ENCODE assay signal across 18 cellular contexts in the genomic region with DNA sequence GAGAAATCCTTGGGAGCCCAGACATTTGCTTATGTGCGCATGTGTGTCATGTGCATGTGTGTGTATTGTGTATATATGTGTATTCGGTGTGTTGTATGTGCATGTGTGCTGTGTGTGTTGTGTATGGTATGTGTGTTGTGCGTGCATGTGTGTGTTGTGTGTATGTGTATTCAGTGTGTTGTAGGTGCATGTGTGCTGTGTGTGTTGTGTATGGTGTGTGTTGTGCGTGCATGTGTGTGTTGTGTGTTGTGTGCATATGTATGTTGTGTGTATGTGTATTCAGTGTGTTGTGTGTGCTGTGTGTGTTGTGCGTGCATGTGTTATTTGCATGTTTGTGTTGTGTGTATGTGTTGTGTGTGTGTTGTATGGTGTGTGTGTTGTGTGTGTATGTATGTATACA.
DNase-seq lines count a peak whose midpoint lies in the region; ATAC-seq, FAIRE-seq and TF ChIP-seq lines count a peak whose summit lies in the region.
"Had no signal": no experiment of that assay in that cellular context is flagged by ENCODE, and none has a peak within 500 bp of the region (broad histone marks: within the 10 kb centered on the region; RNA-seq: fewer than 3 reads in every experiment).

No MANE protein-coding gene starts in this region.

- peak overlapping the region in 2 of 3 donors; percentile 11 to 45 for H3K27ac Mint-ChIP-seq in CD4-positive, CD25-positive, alpha-beta regulatory T cell
- H3K27ac Mint-ChIP-seq in chondrocyte (ENCODE audit: unreplicated experiment) = peak overlapping the region; percentile 58
- H3K27ac Mint-ChIP-seq in activated naive CD8-positive, alpha-beta T cell treated with anti-CD3 and anti-CD28 coated beads, Interleukin-2, amount 50 U/mL, for 24 hours = no peak overlapping the region

- peak; percentile 99 for FAIRE-seq in HTR-8/SVneo (lab: Jason Lieb, UNC)
- FAIRE-seq: A549 had no signal

- no peak for DNase-seq in CD4-positive, CD25-positive, alpha-beta regulatory T cell
- DNase-seq in HTR-8/SVneo (ENCODE audit: insufficient read length, low spot score) (no peak), chondrocyte (ENCODE audit: low spot score) (no peak), neuronal stem cell (ENCODE audit: low spot score) (no peak), SW480 (ENCODE audit: low spot score) (no peak)
- DNase-seq in activated naive CD8-positive, alpha-beta T cell treated with anti-CD3 and anti-CD28 coated beads, Interleukin-2, amount 50 U/mL, for 24 hours = no peak
- DNase-seq: DMS79 treated with DMSO at 0.1 percent for 48 hours, GM23248, HCEC 1CT, NCI-H1417, NCI-H187 treated with DMSO at 0.1 percent for 48 hours, NCI-H226, NCI-H524, SJCRH30 had no signal

- no peaks in the 10 kb centered on the region for H3K36me3 ChIP-seq in CD4-positive, CD25-positive, alpha-beta regulatory T cell (ENCODE audit: control insufficient read depth, insufficient read depth, low read length)
- H3K36me3 ChIP-seq in neuronal stem cell (replicated peaks in 1 of 2; ENCODE audit: control insufficient read depth in 2 of 2, insufficient read depth in 2 of 2, low read length in 2 of 2) = no peaks in the 10 kb centered on the region
- H3K36me3 ChIP-seq: SJCRH30 had no signal

- no peak overlapping the region for H3K27ac ChIP-seq in CD4-positive, CD25-positive, alpha-beta regulatory T cell (ENCODE audit: insufficient read depth, low read length, poor library complexity, severe bottlenecking)
- no peak overlapping the region for H3K27ac ChIP-seq in neuronal stem cell (replicated peaks; ENCODE audit: low read length)
- H3K27ac ChIP-seq: A549, GM23248, SJCRH30 had no signal

- no peaks in the 10 kb centered on the region for H3K27me3 ChIP-seq in CD4-positive, CD25-positive, alpha-beta regulatory T cell (ENCODE audit: control insufficient read depth, insufficient read depth, low read length)
- no peaks in the 10 kb centered on the region for H3K27me3 ChIP-seq in neuronal stem cell (ENCODE audit: control insufficient read depth in 3 of 3, insufficient read depth in 3 of 3, low read depth in 1 of 3, low read length in 3 of 3)
- H3K27me3 ChIP-seq: SJCRH30 had no signal

- no peak for TF ChIP-seq CTCF in chondrocyte (IDR thresholded peaks at IDR 0.05)

- H2BK120ac ChIP-seq in neuronal stem cell (ENCODE audit: low read depth, low read length) = no peak overlapping the region

- no CpG with 5 or more reads among the region's 5 CpGs for WGBS in neuronal stem cell (ENCODE audit: extremely low coverage in 2 of 2, insufficient read length in 2 of 2, insufficient replicate concordance in 1 of 2), 2 donors

- H3K4me1 Mint-ChIP-seq in CD4-positive, CD25-positive, alpha-beta regulatory T cell = peaks cover 0 to 36% (median 1%) of the 10 kb centered on the region in 4 donors
- H3K4me1 Mint-ChIP-seq in chondrocyte (ENCODE audit: low read depth) = peaks cover 95% of the 10 kb centered on the region
- H3K4me1 Mint-ChIP-seq in activated naive CD8-positive, alpha-beta T cell treated with anti-CD3 and anti-CD28 coated beads, Interleukin-2, amount 50 U/mL, for 24 hours = no peaks in the 10 kb centered on the region

- no peak overlapping the region for H4K91ac ChIP-seq in neuronal stem cell (ENCODE audit: low read depth, low read length, poor library complexity)

- H4K8ac ChIP-seq in neuronal stem cell (ENCODE audit: low read depth, low read length) = no peak overlapping the region

- H3K79me1 ChIP-seq in neuronal stem cell (ENCODE audit: low read depth, low read length) = no peaks in the 10 kb centered on the region

- H3K4me3 Mint-ChIP-seq in CD4-positive, CD25-positive, alpha-beta regulatory T cell = no peak overlapping the region
- no peak overlapping the region for H3K4me3 Mint-ChIP-seq in chondrocyte (ENCODE audit: unreplicated experiment)
- no peak overlapping the region for H3K4me3 Mint-ChIP-seq in activated naive CD8-positive, alpha-beta T cell treated with anti-CD3 and anti-CD28 coated beads, Interleukin-2, amount 50 U/mL, for 24 hours

- peaks cover 4% of the 10 kb centered on the region for H3K27me3 Mint-ChIP-seq in CD4-positive, CD25-positive, alpha-beta regulatory T cell
- no peaks in the 10 kb centered on the region for H3K27me3 Mint-ChIP-seq in chondrocyte (ENCODE audit: low read depth)
- peaks cover 2% of the 10 kb centered on the region for H3K27me3 Mint-ChIP-seq in activated naive CD8-positive, alpha-beta T cell treated with anti-CD3 and anti-CD28 coated beads, Interleukin-2, amount 50 U/mL, for 24 hours

- peak overlapping the region; percentile 0 for H3K14ac ChIP-seq in neuronal stem cell (ENCODE audit: low read length)

- H3K23ac ChIP-seq in neuronal stem cell (ENCODE audit: low read depth, low read length, poor library complexity) = no peak overlapping the region

- H3K4me1 ChIP-seq in CD4-positive, CD25-positive, alpha-beta regulatory T cell (ENCODE audit: control insufficient read depth, insufficient read depth, low read length, poor library complexity, severe bottlenecking) = no peaks in the 10 kb centered on the region
- H3K4me1 ChIP-seq in neuronal stem cell (ENCODE audit: control insufficient read depth in 2 of 2, insufficient read depth in 1 of 2, low read depth in 1 of 2, low read length in 2 of 2) = peaks cover 15% of the 10 kb centered on the region in 2 donors
- H3K4me1 ChIP-seq: A549 had no signal

- H2BK15ac ChIP-seq in neuronal stem cell (ENCODE audit: low read length) = no peak overlapping the region

- no peak overlapping the region for H2AFZ ChIP-seq in neuronal stem cell (ENCODE audit: low read length)
- H2AFZ ChIP-seq: GM23248 had no signal

- H3K36me3 Mint-ChIP-seq in CD4-positive, CD25-positive, alpha-beta regulatory T cell = no peaks in the 10 kb centered on the region
- H3K36me3 Mint-ChIP-seq in chondrocyte (ENCODE audit: low read depth) = no peaks in the 10 kb centered on the region
- no peaks in the 10 kb centered on the region for H3K36me3 Mint-ChIP-seq in activated naive CD8-positive, alpha-beta T cell treated with anti-CD3 and anti-CD28 coated beads, Interleukin-2, amount 50 U/mL, for 24 hours (ENCODE audit: low read depth)

- H3K9me3 ChIP-seq in CD4-positive, CD25-positive, alpha-beta regulatory T cell (ENCODE audit: control insufficient read depth in 2 of 2, low read length in 2 of 2) = no peaks in the 10 kb centered on the region
- H3K9me3 ChIP-seq in neuronal stem cell (replicated peaks in 1 of 2; ENCODE audit: control insufficient read depth in 2 of 2, insufficient read depth in 1 of 2, low read depth in 1 of 2, low read length in 2 of 2) = peaks cover 0 to 1% of the 10 kb centered on the region in 2 donors
- H3K9me3 ChIP-seq: A549, SJCRH30 had no signal

- peak overlapping the region; percentile 1 for H3K4ac ChIP-seq in neuronal stem cell (ENCODE audit: low read length)

- H2BK5ac ChIP-seq in neuronal stem cell (ENCODE audit: low read length) = no peak overlapping the region

- no peak overlapping the region for H3K4me2 ChIP-seq in neuronal stem cell (ENCODE audit: insufficient read depth, low read length, poor library complexity, severe bottlenecking)
- H3K4me2 ChIP-seq: A549 had no signal

- no peak overlapping the region for H2BK12ac ChIP-seq in neuronal stem cell (ENCODE audit: low read length)

- ATAC-seq in CD4-positive, CD25-positive, alpha-beta regulatory T cell (ENCODE audit: low read depth in 2 of 2) = no peak
- no peak for ATAC-seq in activated naive CD8-positive, alpha-beta T cell treated with anti-CD3 and anti-CD28 coated beads, Interleukin-2, amount 50 U/mL, for 24 hours
- ATAC-seq in GM21737 (IDR thresholded peaks at IDR 0.05; ENCODE audit: unreplicated experiment) (no peak), HG03460 (IDR thresholded peaks at IDR 0.05; ENCODE audit: unreplicated experiment) (no peak)
- ATAC-seq: A549, Panc1 had no signal

- no peaks in the 10 kb centered on the region for H3K9me3 Mint-ChIP-seq in CD4-positive, CD25-positive, alpha-beta regulatory T cell
- no peaks in the 10 kb centered on the region for H3K9me3 Mint-ChIP-seq in chondrocyte (ENCODE audit: low read depth)
- H3K9me3 Mint-ChIP-seq in activated naive CD8-positive, alpha-beta T cell treated with anti-CD3 and anti-CD28 coated beads, Interleukin-2, amount 50 U/mL, for 24 hours = no peaks in the 10 kb centered on the region

- H3K9ac ChIP-seq in neuronal stem cell (ENCODE audit: low read depth, low read length, poor library complexity) = no peak overlapping the region
- H3K9ac ChIP-seq: GM23248 had no signal

- H3K18ac ChIP-seq in neuronal stem cell (ENCODE audit: low read length) = no peak overlapping the region

- no peak overlapping the region for H3K4me3 ChIP-seq in CD4-positive, CD25-positive, alpha-beta regulatory T cell (ENCODE audit: low read depth, low read length)
- peak overlapping the region in 1 of 2 donors; percentile 2 for H3K4me3 ChIP-seq in neuronal stem cell (ENCODE audit: low read length in 2 of 2)
- H3K4me3 ChIP-seq: A549, GM23248, SJCRH30 had no signal

- H2AK5ac ChIP-seq in neuronal stem cell (ENCODE audit: low read depth, low read length) = no peak overlapping the region
